11 cellular contexts compared by ENCODE assay signal in genomic region chr9:2824564-2824963, GRCh38. TPM values are rescaled to one million over a fixed set of nuclear protein-coding genes. Genes with fewer than 3 reads are reported as not detected.
DNase-seq lines count a peak whose midpoint lies in the region; ATAC-seq and TF ChIP-seq lines count a peak whose summit lies in the region.
"Had no signal": no experiment of that assay in that cellular context is flagged by ENCODE, and none has a peak within 500 bp of the region (broad histone marks: within the 10 kb centered on the region; RNA-seq: fewer than 3 reads in every experiment).

No MANE protein-coding gene starts in this region.

- TF ChIP-seq EP300 in transverse colon (IDR thresholded peaks at IDR 0.05; ENCODE audit: low read depth): no peak

- no peaks in the 10 kb centered on the region for H3K9me3 Mint-ChIP-seq in type B pancreatic cell

- TF ChIP-seq CTCF in cardiac muscle cell (IDR thresholded peaks at IDR 0.05; ENCODE audit: low read depth, low read length) (peak; percentile 20), WERI-Rb-1 (IDR thresholded peaks at IDR 0.05; ENCODE audit: low read depth, low read length) (peak; percentile 68), type B pancreatic cell (conservative IDR thresholded peaks at IDR 0.05) (peak; percentile 63), transverse colon (IDR thresholded peaks at IDR 0.05) (no peak)

- H3K27ac ChIP-seq in cardiac muscle cell (peak overlapping the region; percentile 66), WERI-Rb-1 (no peak overlapping the region), transverse colon (no peak overlapping the region)

- peaks cover 39% of the 10 kb centered on the region for H3K36me3 Mint-ChIP-seq in type B pancreatic cell

- H3K4me3 ChIP-seq in cardiac muscle cell (no peak overlapping the region), WERI-Rb-1 (ENCODE audit: low read depth, low read length) (no peak overlapping the region), transverse colon (no peak overlapping the region)

- no peak for TF ChIP-seq POLR2A in transverse colon (IDR thresholded peaks at IDR 0.05)

- no peaks in the 10 kb centered on the region for H3K4me1 Mint-ChIP-seq in type B pancreatic cell (ENCODE audit: unreplicated experiment)

- no peak for ATAC-seq in Right ventricle myocardium superior (ENCODE audit: poor library complexity)
- ATAC-seq in left cardiac atrium: peak in 1 of 2 donors; percentile 38
- no peak for ATAC-seq in GM21381 (IDR thresholded peaks at IDR 0.05; ENCODE audit: unreplicated experiment)
- ATAC-seq in HG02973 (IDR thresholded peaks at IDR 0.05; ENCODE audit: unreplicated experiment): no peak

- no peak overlapping the region for H3K4me3 Mint-ChIP-seq in type B pancreatic cell

- in situ Hi-C loops in transverse colon (cut with MboI; ENCODE audit: low pct_ligation_motif_present in 1 of 4, low pct_unique_long_range_greater_than_20kb in 1 of 4, low sequenced_read_pairs in 3 of 4): no loop called here

- H3K4me1 ChIP-seq in cardiac muscle cell (ENCODE audit: low read depth): no peaks in the 10 kb centered on the region
- H3K4me1 ChIP-seq in transverse colon: no peaks in the 10 kb centered on the region

- intact Hi-C loops in Right ventricle myocardium superior (cut with DNase I): no loop called here
- intact Hi-C loops in left cardiac atrium (cut with DNase I): no loop called here
- intact Hi-C loops in transverse colon (cut with DNase I; ENCODE audit: low total_unique reads): no loop called here

- H3K27me3 Mint-ChIP-seq in type B pancreatic cell: no peaks in the 10 kb centered on the region

- DNase-seq in cardiac muscle cell (ENCODE audit: low read depth in 1 of 2, low spot score in 1 of 2) (peak in 1 of 2 donors; percentile 37), Right ventricle myocardium superior (no peak), WERI-Rb-1 (peak; percentile 27), left cardiac atrium (peak; percentile 25), type B pancreatic cell (ENCODE audit: extremely low spot score, unreplicated experiment) (no peak), transverse colon (no peak)
- DNase-seq: NCI-H1930, SW 1271 had no signal

- no peaks in the 10 kb centered on the region for H3K9me3 ChIP-seq in cardiac muscle cell (ENCODE audit: low read depth)
- no peaks in the 10 kb centered on the region for H3K9me3 ChIP-seq in WERI-Rb-1 (ENCODE audit: severe bottlenecking)
- no peaks in the 10 kb centered on the region for H3K9me3 ChIP-seq in transverse colon
- H3K9me3 ChIP-seq: Caco-2 had no signal

- peaks cover 30% of the 10 kb centered on the region for H3K36me3 ChIP-seq in cardiac muscle cell
- H3K36me3 ChIP-seq in WERI-Rb-1: peaks cover 37% of the 10 kb centered on the region
- peaks cover 0 to 32% (median 15%) of the 10 kb centered on the region in 4 donors for H3K36me3 ChIP-seq in transverse colon

- H3K27ac Mint-ChIP-seq in type B pancreatic cell: no peak overlapping the region

- 90% methylated on average over 6 of the region's 6 CpGs; no CpG with 5 or more reads in 1 of the 2 donors for WGBS in transverse colon (ENCODE audit: low coverage in 1 of 2), 2 donors

- no peaks in the 10 kb centered on the region for H3K27me3 ChIP-seq in cardiac muscle cell
- H3K27me3 ChIP-seq in WERI-Rb-1 (ENCODE audit: insufficient read depth, low read depth, severe bottlenecking): no peaks in the 10 kb centered on the region
- H3K27me3 ChIP-seq in transverse colon: no peaks in the 10 kb centered on the region

RNA-seq across cellular contexts. Expression of gene PUM3, which starts 19.3 kb away (rescaled TPM):
- total RNA-seq in cardiac muscle cell (12.5 and 32.5 TPM in 2 replicates), Right ventricle myocardium superior (13.1 TPM), left cardiac atrium (10 to 100 TPM; 17.8 to 29.8 TPM), type B pancreatic cell (ENCODE audit: low replicate concordance) (49.9 and 54.4 TPM in 2 replicates), transverse colon (10 to 100 TPM in 3 of 4 donors, 1 to 10 TPM in 1; 8.6 to 35.6 (median 13.9) TPM)
- 27.5 and 40.2 TPM in 2 replicates for polyA plus RNA-seq in cardiac muscle cell

Comparison
In these comparisons a context has a peak if more than half of its experiments do, and no peak if none do; other contexts are left out.
1. DNase-seq: peak in WERI-Rb-1 (single experiment) and left cardiac atrium (single experiment); none in Right ventricle myocardium superior (single experiment), type B pancreatic cell (single experiment) and transverse colon (single experiment).
2. CTCF ChIP-seq: peak in cardiac muscle cell (single experiment), WERI-Rb-1 (single experiment) and type B pancreatic cell (single experiment); none in transverse colon (0 of 5).